In the genomic region with DNA sequence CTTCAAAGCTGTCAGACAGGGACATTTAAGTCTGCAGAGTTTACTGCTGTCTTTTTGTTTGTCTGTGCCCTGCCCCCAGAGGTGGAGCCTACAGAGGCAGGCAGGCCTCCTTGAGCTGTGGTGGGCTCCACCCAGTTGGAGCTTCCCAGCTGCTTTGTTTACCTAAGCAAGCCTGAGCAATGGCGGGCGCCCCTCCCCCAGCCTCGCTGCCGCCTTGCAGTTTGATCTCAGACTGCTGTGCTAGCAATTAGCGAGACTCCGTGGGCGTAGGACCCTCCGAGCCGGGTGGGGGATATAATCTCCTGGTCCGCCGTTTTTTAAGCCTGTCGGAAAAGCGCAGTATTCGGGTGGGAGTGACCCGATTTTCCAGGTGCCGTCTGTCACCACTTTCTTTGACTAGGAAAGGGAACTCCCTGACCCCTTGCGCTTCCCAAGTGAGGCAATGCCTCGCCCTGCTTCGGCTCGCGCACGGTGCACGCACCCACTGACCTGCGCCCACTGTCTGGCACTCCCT, we compare ENCODE assay signal across 2 cellular contexts.
A peak's percentile ranks its signal among the peaks of the same experiment; 100 is the strongest.
TF ChIP-seq lines count a peak whose summit lies in the region.

No MANE protein-coding gene starts in this region.

TF ChIP-seq in HEK293T, 16 proteins besides CTCF, POLR2A, EP300 and RAD21:
- peak; percentile 44 for TF ChIP-seq L3MBTL2 (conservative IDR thresholded peaks at IDR 0.05)

TF ChIP-seq in HepG2, 621 proteins besides CTCF, POLR2A, EP300 and RAD21:
- peak; percentile 43 for TF ChIP-seq ZNF687 (CRISPR knock-in tag; IDR thresholded peaks at IDR 0.05)
- peak; percentile 24; the same call in 1 of the 2 replicates for TF ChIP-seq SALL1 (CRISPR knock-in tag; IDR thresholded peaks at IDR 0.05)
- TF ChIP-seq, protein P1, sequence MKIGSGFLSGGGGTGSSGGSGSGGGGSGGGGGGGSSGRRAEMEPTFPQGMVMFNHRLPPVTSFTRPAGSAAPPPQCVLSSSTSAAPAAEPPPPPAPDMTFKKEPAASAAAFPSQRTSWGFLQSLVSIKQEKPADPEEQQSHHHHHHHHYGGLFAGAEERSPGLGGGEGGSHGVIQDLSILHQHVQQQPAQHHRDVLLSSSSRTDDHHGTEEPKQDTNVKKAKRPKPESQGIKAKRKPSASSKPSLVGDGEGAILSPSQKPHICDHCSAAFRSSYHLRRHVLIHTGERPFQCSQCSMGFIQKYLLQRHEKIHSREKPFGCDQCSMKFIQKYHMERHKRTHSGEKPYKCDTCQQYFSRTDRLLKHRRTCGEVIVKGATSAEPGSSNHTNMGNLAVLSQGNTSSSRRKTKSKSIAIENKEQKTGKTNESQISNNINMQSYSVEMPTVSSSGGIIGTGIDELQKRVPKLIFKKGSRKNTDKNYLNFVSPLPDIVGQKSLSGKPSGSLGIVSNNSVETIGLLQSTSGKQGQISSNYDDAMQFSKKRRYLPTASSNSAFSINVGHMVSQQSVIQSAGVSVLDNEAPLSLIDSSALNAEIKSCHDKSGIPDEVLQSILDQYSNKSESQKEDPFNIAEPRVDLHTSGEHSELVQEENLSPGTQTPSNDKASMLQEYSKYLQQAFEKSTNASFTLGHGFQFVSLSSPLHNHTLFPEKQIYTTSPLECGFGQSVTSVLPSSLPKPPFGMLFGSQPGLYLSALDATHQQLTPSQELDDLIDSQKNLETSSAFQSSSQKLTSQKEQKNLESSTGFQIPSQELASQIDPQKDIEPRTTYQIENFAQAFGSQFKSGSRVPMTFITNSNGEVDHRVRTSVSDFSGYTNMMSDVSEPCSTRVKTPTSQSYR (CRISPR knock-in tag; IDR thresholded peaks at IDR 0.05; ENCODE audit: borderline replicate concordance), result peak; percentile 39; the same call in 1 of the 2 replicates
TF ChIP-seq in HepG2: peak in this region for 3; not testable (repeated sequence) for 618.
